ENCODE assay signal across 30 cellular contexts in genomic region chr11:13931356-13931755, GRCh38.
"Had no signal": no experiment of that assay in that cellular context is flagged by ENCODE, and none has a peak within 500 bp of the region (broad histone marks: within the 10 kb centered on the region; RNA-seq: fewer than 3 reads in every experiment).

No MANE protein-coding gene starts in this region.

- H3K36me3 ChIP-seq: adrenal gland, esophagus squamous epithelium had no signal

- DNase-seq: activated CD4-positive, alpha-beta T cell treated with anti-CD3 and anti-CD28 coated beads for 1 hour; activated CD4-positive, alpha-beta T cell treated with anti-CD3 and anti-CD28 coated beads for 4 hours; activated CD4-positive, alpha-beta T cell treated with anti-CD3 and anti-CD28 coated beads, Interleukin-2, amount 10 ng/mL, durations not matched to agents 7 days and 5 days; activated CD4-positive, alpha-beta T cell treated with anti-CD3 and anti-CD28 coated beads, Interleukin-2, amount 50 U/mL, for 4 hours; activated CD8-positive, alpha-beta memory T cell treated with anti-CD3 and anti-CD28 coated beads for 24 hours; activated CD8-positive, alpha-beta T cell treated with anti-CD3 and anti-CD28 coated beads for 36 hours; activated effector memory CD4-positive, alpha-beta T cell treated with Interleukin-2 at 50 U/mL for 16 hours; activated gamma-delta T cell treated with Interleukin-2 at 50 U/mL for 16 hours; activated naive CD4-positive, alpha-beta T cell treated with anti-CD3 and anti-CD28 coated beads, Interleukin-2, amount 50 U/mL, for 16 hours; activated naive CD4-positive, alpha-beta T cell treated with Interleukin-2 at 50 U/mL for 16 hours; activated T-cell treated with anti-CD3 and anti-CD28 coated beads, Interleukin-2, amount 50 U/mL, for 4 hours; adrenal gland; amygdala; aorta; body of pancreas; caudate nucleus; cortex of kidney; dermis blood vessel endothelial cell; effector CD4-positive, alpha-beta T cell; effector memory CD8-positive, alpha-beta T cell; erythroblast; esophagus squamous epithelium; foreskin melanocyte; head of caudate nucleus; T-helper 1 cell; T-helper 17 cell; T1000 had no signal

- H3K27me3 ChIP-seq: adrenal gland, body of pancreas, esophagus squamous epithelium had no signal

- H3K36me3 Mint-ChIP-seq: activated naive CD8-positive, alpha-beta T cell had no signal

- H3K27me3 Mint-ChIP-seq: activated CD8-positive, alpha-beta T cell treated with anti-CD3 and anti-CD28 coated beads for 36 hours; activated naive CD8-positive, alpha-beta T cell; activated T-helper 17 cell treated with anti-CD3 and anti-CD28 coated beads, Interleukin-2, amount 50 U/mL, for 72 hours; effector memory CD8-positive, alpha-beta T cell; T-helper 17 cell had no signal

- H3K9me3 Mint-ChIP-seq: effector memory CD8-positive, alpha-beta T cell had no signal

- H3K27ac ChIP-seq: adrenal gland, body of pancreas, esophagus squamous epithelium had no signal

- H3K27ac Mint-ChIP-seq: activated CD4-positive, alpha-beta T cell treated with anti-CD3 and anti-CD28 coated beads, Interleukin-2, amount 10 ng/mL, durations not matched to agents 7 days and 5 days; activated CD8-positive, alpha-beta T cell treated with anti-CD3 and anti-CD28 coated beads for 36 hours; activated naive CD8-positive, alpha-beta T cell; activated T-helper 17 cell treated with anti-CD3 and anti-CD28 coated beads, Interleukin-2, amount 50 U/mL, for 72 hours; effector memory CD8-positive, alpha-beta T cell; T-helper 17 cell; T-helper 2 cell treated with Interferon-gamma antibody and Interleukin-4, amounts not matched to agents 5 μg/mL and 100 μg/mL, for 36 hours had no signal

- H3K9me3 ChIP-seq: adrenal gland, body of pancreas had no signal

- ATAC-seq: activated CD8-positive, alpha-beta T cell treated with anti-CD3 and anti-CD28 coated beads for 36 hours; activated T-cell treated with anti-CD3 and anti-CD28 coated beads, Interleukin-2, amount 50 U/mL, for 4 hours; activated T-helper 17 cell treated with anti-CD3 and anti-CD28 coated beads, Interleukin-2, amount 50 U/mL, for 72 hours; body of pancreas; effector memory CD8-positive, alpha-beta T cell; T-helper 17 cell had no signal

- H3K4me3 Mint-ChIP-seq: activated CD4-positive, alpha-beta T cell treated with anti-CD3 and anti-CD28 coated beads, Interleukin-2, amount 10 ng/mL, durations not matched to agents 7 days and 5 days; activated CD8-positive, alpha-beta T cell treated with anti-CD3 and anti-CD28 coated beads for 36 hours; activated naive CD8-positive, alpha-beta T cell; activated T-cell treated with anti-CD3 and anti-CD28 coated beads, Interleukin-2, amount 50 U/mL, for 4 hours; activated T-helper 17 cell treated with anti-CD3 and anti-CD28 coated beads, Interleukin-2, amount 50 U/mL, for 72 hours; effector memory CD8-positive, alpha-beta T cell; T-helper 17 cell; T-helper 2 cell treated with Interferon-gamma antibody and Interleukin-4, amounts not matched to agents 5 μg/mL and 100 μg/mL, for 36 hours had no signal

- H3K4me3 ChIP-seq: adrenal gland, body of pancreas, esophagus squamous epithelium had no signal
